Comparison of ENCODE assay signal across 10 cellular contexts in genomic region chr19:39384839-39385568, GRCh38. TPM values are rescaled to one million over a fixed set of nuclear protein-coding genes. Genes with fewer than 3 reads are reported as not detected.
DNase-seq lines count a peak whose midpoint lies in the region; ATAC-seq and TF ChIP-seq lines count a peak whose summit lies in the region.
"Had no signal": no experiment of that assay in that cellular context is flagged by ENCODE, and none has a peak within 500 bp of the region (broad histone marks: within the 10 kb centered on the region; RNA-seq: fewer than 3 reads in every experiment).

No MANE protein-coding gene starts in this region.

- no peak overlapping the region for H3K4me3 Mint-ChIP-seq in CD14-positive monocyte
- H3K4me3 Mint-ChIP-seq in activated naive CD8-positive, alpha-beta T cell treated with anti-CD3 and anti-CD28 coated beads, Interleukin-2, amount 10 ng/mL, durations not matched to agents 7 days and 5 days, result no peak overlapping the region

- H3K9me3 Mint-ChIP-seq in CD14-positive monocyte, result no peaks in the 10 kb centered on the region
- no peaks in the 10 kb centered on the region for H3K9me3 Mint-ChIP-seq in activated naive CD8-positive, alpha-beta T cell treated with anti-CD3 and anti-CD28 coated beads, Interleukin-2, amount 10 ng/mL, durations not matched to agents 7 days and 5 days

- no peak overlapping the region for H2AK5ac ChIP-seq in mesenchymal stem cell (ENCODE audit: low read length, severe bottlenecking)

- H2BK12ac ChIP-seq in mesenchymal stem cell (ENCODE audit: low read length in 2 of 2), result no peak overlapping the region

- peaks cover 14% of the 10 kb centered on the region for H3K79me1 ChIP-seq in mesenchymal stem cell (replicated peaks; ENCODE audit: low read length, poor library complexity, severe bottlenecking)

- no peak overlapping the region for H2BK120ac ChIP-seq in mesenchymal stem cell (ENCODE audit: low read depth, low read length)

- no peak overlapping the region for H3K4ac ChIP-seq in mesenchymal stem cell (ENCODE audit: low read depth in 1 of 2, low read length in 2 of 2)

- 84% methylated on average over 7 of the region's 9 CpGs for WGBS in mesenchymal stem cell

- peaks cover 7% of the 10 kb centered on the region for H3K4me1 Mint-ChIP-seq in CD14-positive monocyte
- H3K4me1 Mint-ChIP-seq in activated naive CD8-positive, alpha-beta T cell treated with anti-CD3 and anti-CD28 coated beads, Interleukin-2, amount 10 ng/mL, durations not matched to agents 7 days and 5 days, result peaks cover 12% of the 10 kb centered on the region

- peak overlapping the region; percentile 37 for H2BK15ac ChIP-seq in mesenchymal stem cell (ENCODE audit: low read depth, poor library complexity, severe bottlenecking)

- POLR2A ChIA-PET in activated naive CD8-positive, alpha-beta T cell treated with anti-CD3 and anti-CD28 coated beads, Interleukin-2, amount 10 ng/mL, durations not matched to agents 7 days and 5 days (lab: Charles Lee), result interaction anchor here (0.7 kb wide), 1 partner anchor 311 kb away, joined by 4 read pairs; no protein-coding TSS in a partner anchor

- TF ChIP-seq CTCF in CD14-positive monocyte (IDR thresholded peaks at IDR 0.05), result no peak

- H4K8ac ChIP-seq in mesenchymal stem cell (ENCODE audit: low read length), result peak overlapping the region; percentile 55

- no peak overlapping the region for H4K91ac ChIP-seq in mesenchymal stem cell (ENCODE audit: low read length)

- DNase-seq in CD14-positive monocyte (ENCODE audit: low spot score) (no peak), H7 (peak; percentile 76), mesenchymal stem cell (no peak), dedifferentiated amniotic fluid mesenchymal stem cell (ENCODE audit: extremely low spot score) (no peak)
- DNase-seq in activated naive CD8-positive, alpha-beta T cell treated with anti-CD3 and anti-CD28 coated beads, Interleukin-2, amount 10 ng/mL, durations not matched to agents 7 days and 5 days, result no peak
- DNase-seq: activated gamma-delta T cell, NCI-H1048 had no signal

- H3K23ac ChIP-seq in mesenchymal stem cell (ENCODE audit: low read length in 2 of 2), result no peak overlapping the region

- no peak overlapping the region for H3K18ac ChIP-seq in mesenchymal stem cell (ENCODE audit: low read depth in 1 of 2, low read length in 2 of 2)

- H3K36me3 ChIP-seq in H7 (replicated peaks; ENCODE audit: control insufficient read depth, insufficient read depth, low read length) (peaks cover 40% of the 10 kb centered on the region), mesenchymal stem cell (ENCODE audit: control insufficient read depth in 1 of 2, insufficient read depth in 2 of 2, low read depth in 1 of 2, low read length in 2 of 2) (peaks cover 84 to 95% of the 10 kb centered on the region in 2 experiments)

- peaks cover 0 to 3% (median 0%) of the 10 kb centered on the region in 3 donors for H3K27me3 Mint-ChIP-seq in CD14-positive monocyte (ENCODE audit: low read depth in 3 of 3)
- no peaks in the 10 kb centered on the region for H3K27me3 Mint-ChIP-seq in activated naive CD8-positive, alpha-beta T cell treated with anti-CD3 and anti-CD28 coated beads, Interleukin-2, amount 10 ng/mL, durations not matched to agents 7 days and 5 days

- no peak overlapping the region for H2BK5ac ChIP-seq in mesenchymal stem cell (ENCODE audit: low read depth, low read length, poor library complexity, severe bottlenecking)

- H3K27ac ChIP-seq in mesenchymal stem cell (ENCODE audit: low read length, poor library complexity, severe bottlenecking), result no peak overlapping the region
- H3K27ac ChIP-seq: C4-2B had no signal

- no peak overlapping the region for H3K4me2 ChIP-seq in mesenchymal stem cell (ENCODE audit: low read length, poor library complexity, severe bottlenecking)

- no peak overlapping the region for H2AFZ ChIP-seq in mesenchymal stem cell (ENCODE audit: low read depth, low read length)

- no peak for ATAC-seq in activated naive CD8-positive, alpha-beta T cell treated with anti-CD3 and anti-CD28 coated beads, Interleukin-2, amount 10 ng/mL, durations not matched to agents 7 days and 5 days (ENCODE audit: low read depth)
- ATAC-seq in GM21390 (IDR thresholded peaks at IDR 0.05; ENCODE audit: unreplicated experiment), result no peak
- ATAC-seq in GM18517 (IDR thresholded peaks at IDR 0.05; ENCODE audit: unreplicated experiment), result no peak

- H3K27ac Mint-ChIP-seq in CD14-positive monocyte, result peak overlapping the region in 5 of 7 donors; percentile 40 to 86 (median 68)
- peak overlapping the region; percentile 31 for H3K27ac Mint-ChIP-seq in activated naive CD8-positive, alpha-beta T cell treated with anti-CD3 and anti-CD28 coated beads, Interleukin-2, amount 10 ng/mL, durations not matched to agents 7 days and 5 days

- no peak overlapping the region for H3K14ac ChIP-seq in mesenchymal stem cell (ENCODE audit: low read length in 2 of 2)

- peaks cover 80 to 85% of the 10 kb centered on the region in 2 donors for H3K36me3 Mint-ChIP-seq in CD14-positive monocyte
- peaks cover 9% of the 10 kb centered on the region for H3K36me3 Mint-ChIP-seq in activated naive CD8-positive, alpha-beta T cell treated with anti-CD3 and anti-CD28 coated beads, Interleukin-2, amount 10 ng/mL, durations not matched to agents 7 days and 5 days

- no peaks in the 10 kb centered on the region for H3K27me3 ChIP-seq in H7 (ENCODE audit: control insufficient read depth, insufficient read depth, low read length)
- H3K27me3 ChIP-seq in mesenchymal stem cell (ENCODE audit: control insufficient read depth in 1 of 2, insufficient read depth in 1 of 2, low read length in 2 of 2), result no peaks in the 10 kb centered on the region

- H3K9ac ChIP-seq in mesenchymal stem cell (ENCODE audit: low read length), result no peak overlapping the region

- H3K4me1 ChIP-seq in mesenchymal stem cell (ENCODE audit: control insufficient read depth, insufficient read depth, low read depth, low read length), result peaks cover 13% of the 10 kb centered on the region

- H3K4me3 ChIP-seq in H7 (ENCODE audit: insufficient read depth, low read depth, low read length) (no peak overlapping the region), mesenchymal stem cell (ENCODE audit: insufficient read depth in 1 of 2, low read depth in 1 of 2, low read length in 2 of 2) (no peak overlapping the region)

- intact Hi-C loops in CD14-positive monocyte (cut with micrococcal nuclease), result loop anchor here in 1 of 2 donors (5.0 kb wide), 1 partner anchor 38 kb away; no protein-coding TSS in a partner anchor

- H3K9me3 ChIP-seq in mesenchymal stem cell (ENCODE audit: control insufficient read depth, low read length), result no peaks in the 10 kb centered on the region

RNA-seq across cellular contexts. Expression of gene PAF1, which starts 5.9 kb away (rescaled TPM):
- polyA plus RNA-seq in CD14-positive monocyte, result 10 to 100 TPM; 22.7 to 25.2 TPM
- total RNA-seq in H7 (2014; rRNA removed; shearing (Covaris generic)), result 20.7 and 21.6 TPM in 2 replicates
- total RNA-seq in activated naive CD8-positive, alpha-beta T cell treated with anti-CD3 and anti-CD28 coated beads, Interleukin-2, amount 10 ng/mL, durations not matched to agents 7 days and 5 days, result 10 to 100 TPM; 40.7 to 47.0 TPM
- 45.4 TPM for polyA plus RNA-seq in mesenchymal stem cell (2013, experiment 1 of 2)
- 45.0 TPM for polyA plus RNA-seq in mesenchymal stem cell (2013, experiment 2 of 2)

RNA-seq across cellular contexts. Expression of gene MED29, which starts 6.2 kb away (rescaled TPM):
- polyA plus RNA-seq in CD14-positive monocyte, result 10 to 100 TPM; 37.0 to 38.2 TPM
- 38.2 and 41.6 TPM in 2 replicates for total RNA-seq in H7 (2014; rRNA removed; shearing (Covaris generic))
- total RNA-seq in activated naive CD8-positive, alpha-beta T cell treated with anti-CD3 and anti-CD28 coated beads, Interleukin-2, amount 10 ng/mL, durations not matched to agents 7 days and 5 days, result 10 to 100 TPM; 39.0 to 40.7 TPM
- 31.3 TPM for polyA plus RNA-seq in mesenchymal stem cell (2013, experiment 1 of 2)
- polyA plus RNA-seq in mesenchymal stem cell (2013, experiment 2 of 2), result 31.7 TPM

RNA-seq across cellular contexts. Expression of gene ZFP36, which starts 21.6 kb away (rescaled TPM):
- polyA plus RNA-seq in CD14-positive monocyte, result 100 to 1,000 TPM; 473 to 632 TPM
- total RNA-seq in H7 (2014; rRNA removed; shearing (Covaris generic)), result 2.2 and 6.4 TPM in 2 replicates
- total RNA-seq in activated naive CD8-positive, alpha-beta T cell treated with anti-CD3 and anti-CD28 coated beads, Interleukin-2, amount 10 ng/mL, durations not matched to agents 7 days and 5 days, result 100 to 1,000 TPM; 102 to 107 TPM
- polyA plus RNA-seq in mesenchymal stem cell (2013, experiment 1 of 2), result 316 TPM
- polyA plus RNA-seq in mesenchymal stem cell (2013, experiment 2 of 2), result 290 TPM

RNA-seq across cellular contexts. Expression of gene PLEKHG2, which starts 27.5 kb away (rescaled TPM):
- polyA plus RNA-seq in CD14-positive monocyte, result 1 to 10 TPM in 1 of 2 donors, under 1 TPM in 1; 0.73 to 1.2 TPM
- total RNA-seq in H7 (2014; rRNA removed; shearing (Covaris generic)), result 34.2 and 90.9 TPM in 2 replicates
- total RNA-seq in activated naive CD8-positive, alpha-beta T cell treated with anti-CD3 and anti-CD28 coated beads, Interleukin-2, amount 10 ng/mL, durations not matched to agents 7 days and 5 days, result 10 to 100 TPM; 65.7 to 65.9 TPM
- polyA plus RNA-seq in mesenchymal stem cell (2013, experiment 1 of 2), result 61.4 TPM
- polyA plus RNA-seq in mesenchymal stem cell (2013, experiment 2 of 2), result 51.6 TPM

RNA-seq across cellular contexts. Expression of gene SAMD4B, which starts 42.8 kb away (rescaled TPM):
- polyA plus RNA-seq in CD14-positive monocyte, result 1 to 10 TPM; 4.5 to 5.6 TPM
- total RNA-seq in H7 (2014; rRNA removed; shearing (Covaris generic)), result 113 and 122 TPM in 2 replicates
- total RNA-seq in activated naive CD8-positive, alpha-beta T cell treated with anti-CD3 and anti-CD28 coated beads, Interleukin-2, amount 10 ng/mL, durations not matched to agents 7 days and 5 days, result 10 to 100 TPM; 47.8 to 51.3 TPM
- 109 TPM for polyA plus RNA-seq in mesenchymal stem cell (2013, experiment 1 of 2)
- polyA plus RNA-seq in mesenchymal stem cell (2013, experiment 2 of 2), result 107 TPM

Comparison
In these comparisons a context has a peak if more than half of its experiments do, and no peak if none do; other contexts are left out.
1. RNA of gene ZFP36, which starts 21.6 kb away (total RNA-seq): 102 to 107 TPM in activated naive CD8-positive, alpha-beta T cell treated with anti-CD3 and anti-CD28 coated beads, Interleukin-2, amount 10 ng/mL, durations not matched to agents 7 days and 5 days; 2.2 to 6.4 TPM in H7; every median in the first group is over 10 times any median in the second.